In the genomic region with DNA sequence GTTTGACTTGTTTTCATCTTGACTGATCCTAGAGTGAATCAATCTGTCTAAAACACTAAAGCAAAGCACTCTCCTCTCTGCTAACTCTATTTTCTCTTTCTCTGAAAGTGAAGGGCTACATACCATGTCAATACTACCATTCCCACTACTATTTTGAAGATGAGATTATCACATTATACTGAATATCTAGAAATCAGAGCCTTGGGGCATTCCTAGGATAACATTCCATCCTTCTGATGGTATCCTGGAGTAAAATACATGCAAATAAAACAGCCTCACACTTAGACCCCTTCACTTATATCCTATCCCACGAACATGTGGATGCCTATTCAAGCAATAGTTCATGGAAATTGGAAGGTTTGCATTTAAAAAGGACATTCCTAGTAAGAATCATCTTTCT, we compare ENCODE assay signal across 24 cellular contexts.
DNase-seq lines count a peak whose midpoint lies in the region; FAIRE-seq and TF ChIP-seq lines count a peak whose summit lies in the region.
"Had no signal": no experiment of that assay in that cellular context is flagged by ENCODE, and none has a peak within 500 bp of the region (broad histone marks: within the 10 kb centered on the region; RNA-seq: fewer than 3 reads in every experiment).

No MANE protein-coding gene starts in this region.

- peak overlapping the region; percentile 12 for H2AFZ ChIP-seq in osteoblast (ENCODE audit: low read length)

- H3K4me2 ChIP-seq in osteoblast (ENCODE audit: insufficient read depth, low read length), result no peak overlapping the region
- H3K4me2 ChIP-seq: A549; BLaER1 treated with 17β-estradiol and CSF1 and Interleukin-3, amounts not matched to agents 10 nM and 100 nM had no signal

- no peaks in the 10 kb centered on the region for H3K4me1 Mint-ChIP-seq in type B pancreatic cell (ENCODE audit: unreplicated experiment)
- H3K4me1 Mint-ChIP-seq: CD14-positive monocyte; CD8-positive, alpha-beta memory T cell had no signal

- DNase-seq in EH (ENCODE audit: low read depth) (peak; percentile 51), ELR (ENCODE audit: low read depth) (peak; percentile 15), osteoblast (ENCODE audit: insufficient read length, low spot score, missing footprints) (no peak), urothelium cell line (ENCODE audit: low spot score) (no peak), H54 (ENCODE audit: insufficient read length, low spot score) (no peak), NCI-H748 (lab: John Stamatoyannopoulos, UW; ENCODE audit: unreplicated experiment) (no peak), type B pancreatic cell (ENCODE audit: extremely low spot score, unreplicated experiment) (no peak)
- DNase-seq: 8988T; ACHN; AML-193; BE2C; CD4-positive, alpha-beta T cell; CD8-positive, alpha-beta memory T cell; DMS53; DMS79 treated with DMSO at 0.1 percent for 48 hours; GF-D8; GOT3; H7; HCEC 1CT had no signal

- no peaks in the 10 kb centered on the region for H3K36me3 ChIP-seq in osteoblast (ENCODE audit: insufficient read depth, low read length)
- H3K36me3 ChIP-seq: BE2C; BLaER1 treated with 17β-estradiol and CSF1 and Interleukin-3, amounts not matched to agents 10 nM and 100 nM had no signal

- H3K27ac ChIP-seq in osteoblast (ENCODE audit: low read depth, low read length), result no peak overlapping the region
- H3K27ac ChIP-seq: A549; BLaER1 treated with 17β-estradiol and CSF1 and Interleukin-3, amounts not matched to agents 10 nM and 100 nM had no signal

- H3K27me3 Mint-ChIP-seq in type B pancreatic cell, result no peaks in the 10 kb centered on the region
- H3K27me3 Mint-ChIP-seq: CD8-positive, alpha-beta memory T cell had no signal

- H3K79me2 ChIP-seq in osteoblast (ENCODE audit: insufficient read depth, low read length), result no peaks in the 10 kb centered on the region

- no peaks in the 10 kb centered on the region for H3K4me1 ChIP-seq in osteoblast (ENCODE audit: insufficient read depth, low read length)
- H3K4me1 ChIP-seq: A549; BE2C; BLaER1 treated with 17β-estradiol and CSF1 and Interleukin-3, amounts not matched to agents 10 nM and 100 nM had no signal

- no peaks in the 10 kb centered on the region for H3K27me3 ChIP-seq in osteoblast (ENCODE audit: insufficient read depth, low read length)
- H3K27me3 ChIP-seq: BE2C; BLaER1 treated with 17β-estradiol and CSF1 and Interleukin-3, amounts not matched to agents 10 nM and 100 nM had no signal

- TF ChIP-seq POLR2A in H54 (IDR thresholded peaks at IDR 0.05; ENCODE audit: low read depth, low read length), result no peak

- TF ChIP-seq CTCF in osteoblast (IDR thresholded peaks at IDR 0.05; ENCODE audit: extremely low read depth, low read depth, low read length) (no peak), type B pancreatic cell (conservative IDR thresholded peaks at IDR 0.05) (no peak)

- H4K20me1 ChIP-seq in osteoblast (ENCODE audit: insufficient read depth, low read length), result no peaks in the 10 kb centered on the region
- H4K20me1 ChIP-seq: BLaER1 treated with 17β-estradiol and CSF1 and Interleukin-3, amounts not matched to agents 10 nM and 100 nM had no signal

- FAIRE-seq in urothelium cell line (lab: Jason Lieb, UNC) (peak; percentile 55), H54 (lab: Jason Lieb, UNC) (no peak)
- FAIRE-seq: D721Med, GM12892 had no signal

- H3K4me3 ChIP-seq in osteoblast (ENCODE audit: insufficient read depth, low read length), result no peak overlapping the region
- H3K4me3 ChIP-seq: A549; BLaER1 treated with 17β-estradiol and CSF1 and Interleukin-3, amounts not matched to agents 10 nM and 100 nM had no signal

- H3K9me3 Mint-ChIP-seq in type B pancreatic cell, result peaks cover 8% of the 10 kb centered on the region
- H3K9me3 Mint-ChIP-seq: CD4-positive, alpha-beta T cell had no signal

- no peak overlapping the region for H3K4me3 Mint-ChIP-seq in type B pancreatic cell
- H3K4me3 Mint-ChIP-seq: CD14-positive monocyte; CD4-positive, alpha-beta T cell; CD8-positive, alpha-beta memory T cell had no signal

- H3K36me3 Mint-ChIP-seq in type B pancreatic cell, result peaks cover 6% of the 10 kb centered on the region
- H3K36me3 Mint-ChIP-seq: CD14-positive monocyte; CD8-positive, alpha-beta memory T cell had no signal

- no peak overlapping the region for H3K27ac Mint-ChIP-seq in type B pancreatic cell
- H3K27ac Mint-ChIP-seq: CD14-positive monocyte; CD4-positive, alpha-beta T cell; CD8-positive, alpha-beta memory T cell had no signal

- no peaks in the 10 kb centered on the region for H3K9me3 ChIP-seq in osteoblast (ENCODE audit: low read depth, low read length)
- H3K9me3 ChIP-seq: A549; BE2C; BLaER1 treated with 17β-estradiol and CSF1 and Interleukin-3, amounts not matched to agents 10 nM and 100 nM had no signal

Comparison
In these comparisons a context has a peak if more than half of its experiments do, and no peak if none do; other contexts are left out.
1. DNase-seq: peak in EH (single experiment) and ELR (single experiment); none in osteoblast (single experiment), urothelium cell line (single experiment), H54 (single experiment), NCI-H748 (single experiment) and type B pancreatic cell (single experiment).